1 cellular context compared by ENCODE assay signal in the genomic region with DNA sequence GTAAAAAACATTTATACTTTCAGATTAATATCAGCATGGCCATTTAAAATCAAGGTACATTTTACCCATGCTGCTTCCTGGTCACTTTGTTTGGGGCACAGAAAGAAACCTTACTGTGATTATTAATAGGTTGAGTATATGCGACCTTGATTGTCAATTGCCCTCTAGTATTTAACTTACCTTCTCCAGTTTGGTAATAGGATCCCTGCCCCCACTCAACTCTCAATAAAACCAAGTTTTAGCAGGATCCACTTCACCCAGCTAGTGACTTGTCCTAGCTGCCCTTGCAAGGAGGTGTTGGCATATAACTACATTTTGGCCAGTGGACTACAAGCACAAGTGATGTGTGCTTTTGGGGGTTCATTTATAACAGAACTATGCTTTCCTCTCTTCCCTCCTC.
TF ChIP-seq lines count a peak whose summit lies in the region.

No MANE protein-coding gene starts in this region.

TF ChIP-seq in WTC11, 78 proteins besides CTCF, POLR2A, EP300 and RAD21 (continued from another document):
- TF ChIP-seq, protein P1, sequence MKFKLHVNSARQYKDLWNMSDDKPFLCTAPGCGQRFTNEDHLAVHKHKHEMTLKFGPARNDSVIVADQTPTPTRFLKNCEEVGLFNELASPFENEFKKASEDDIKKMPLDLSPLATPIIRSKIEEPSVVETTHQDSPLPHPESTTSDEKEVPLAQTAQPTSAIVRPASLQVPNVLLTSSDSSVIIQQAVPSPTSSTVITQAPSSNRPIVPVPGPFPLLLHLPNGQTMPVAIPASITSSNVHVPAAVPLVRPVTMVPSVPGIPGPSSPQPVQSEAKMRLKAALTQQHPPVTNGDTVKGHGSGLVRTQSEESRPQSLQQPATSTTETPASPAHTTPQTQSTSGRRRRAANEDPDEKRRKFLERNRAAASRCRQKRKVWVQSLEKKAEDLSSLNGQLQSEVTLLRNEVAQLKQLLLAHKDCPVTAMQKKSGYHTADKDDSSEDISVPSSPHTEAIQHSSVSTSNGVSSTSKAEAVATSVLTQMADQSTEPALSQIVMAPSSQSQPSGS (CRISPR knock-in tag; IDR thresholded peaks at IDR 0.05; ENCODE audit: borderline replicate concordance, low read depth): no peak
- TF ChIP-seq NFATC4 (CRISPR knock-in tag; IDR thresholded peaks at IDR 0.05): no peak
TF ChIP-seq in WTC11: peak in this region for 0.
